ENCODE assay signal across 22 cellular contexts in genomic region chr4:148542922-148543623, GRCh38.
DNase-seq lines count a peak whose midpoint lies in the region; ATAC-seq, FAIRE-seq and TF ChIP-seq lines count a peak whose summit lies in the region.
"Had no signal": no experiment of that assay in that cellular context is flagged by ENCODE, and none has a peak within 500 bp of the region (broad histone marks: within the 10 kb centered on the region; RNA-seq: fewer than 3 reads in every experiment).

No MANE protein-coding gene starts in this region.

- no peaks in the 10 kb centered on the region for H3K9me3 ChIP-seq in mucosa of descending colon
- H3K9me3 ChIP-seq: gastrocnemius medialis, neutrophil, SK-N-SH had no signal

- FAIRE-seq in bronchial epithelial cell (lab: Jason Lieb, UNC), result no peak

- no peak for DNase-seq in activated CD4-positive, CD25-positive, alpha-beta regulatory T cell treated with anti-CD3 and anti-CD28 coated beads, Interleukin-2, amount 50 U/mL, for 72 hours
- DNase-seq in HT-29 (ENCODE audit: low spot score) (peak; percentile 3), bronchial epithelial cell (ENCODE audit: low read depth) (peak; percentile 67), mucosa of descending colon (peak in 1 of 3 donors; percentile 28), cerebellar cortex (ENCODE audit: low spot score) (no peak), NCI-H2196 (lab: John Stamatoyannopoulos, UW; ENCODE audit: unreplicated experiment) (no peak)
- DNase-seq: activated CD4-positive, alpha-beta T cell treated with anti-CD3 and anti-CD28 coated beads, Interleukin-2, amount 50 U/mL, for 48 hours; activated naive CD4-positive, alpha-beta T cell treated with Interleukin-2 at 50 U/mL for 16 hours; aorta; CD8-positive, alpha-beta T cell; gastrocnemius medialis; GDM1; hypothalamus; islet precursor cell; NCI-H1105 treated with DMSO at 0.1 percent for 48 hours; SK-N-SH; stimulated activated naive B cell treated with anti-CD40 and anti-IgM and Interleukin-4, amounts not matched to agents 10 μg/mL and 1 μg/mL and 100 μg/mL, for 72 hours; WERI-Rb-1 had no signal

- ATAC-seq in activated CD4-positive, CD25-positive, alpha-beta regulatory T cell treated with anti-CD3 and anti-CD28 coated beads, Interleukin-2, amount 50 U/mL, for 24 hours, result peak; percentile 63 to 79
- ATAC-seq in mucosa of descending colon, result peak; percentile 74
- ATAC-seq in HG02852 (IDR thresholded peaks at IDR 0.05; ENCODE audit: unreplicated experiment), result no peak
- ATAC-seq: CD8-positive, alpha-beta T cell; gastrocnemius medialis; stimulated activated naive B cell treated with anti-CD40 and anti-IgM and Interleukin-4, amounts not matched to agents 10 μg/mL and 1 μg/mL and 100 μg/mL, for 72 hours had no signal

- intact Hi-C loops in mucosa of descending colon (cut with DNase I, micrococcal nuclease), result no loop called here

- H3K27me3 ChIP-seq in bronchial epithelial cell (ENCODE audit: control insufficient read depth, insufficient read depth, low read length), result no peaks in the 10 kb centered on the region
- H3K27me3 ChIP-seq: gastrocnemius medialis, neutrophil had no signal

- H3K4me1 ChIP-seq in mucosa of descending colon (ENCODE audit: low read depth), result peaks cover 23% of the 10 kb centered on the region
- H3K4me1 ChIP-seq: gastrocnemius medialis had no signal

- TF ChIP-seq CTCF in bronchial epithelial cell (IDR thresholded peaks at IDR 0.05; ENCODE audit: insufficient read depth, low read length, severe bottlenecking) (no peak), mucosa of descending colon (IDR thresholded peaks at IDR 0.05) (no peak)

- no peaks in the 10 kb centered on the region for H3K36me3 ChIP-seq in bronchial epithelial cell (ENCODE audit: control insufficient read depth, insufficient read depth, low read length)
- no peaks in the 10 kb centered on the region for H3K36me3 ChIP-seq in mucosa of descending colon (ENCODE audit: low read depth)
- H3K36me3 ChIP-seq: gastrocnemius medialis, neutrophil, WERI-Rb-1 had no signal

- H3K4me3 ChIP-seq in bronchial epithelial cell (ENCODE audit: low read depth, low read length) (no peak overlapping the region), mucosa of descending colon (no peak overlapping the region)
- H3K4me3 ChIP-seq: gastrocnemius medialis, smooth muscle cell had no signal

Comparison
In these comparisons a context has a peak if more than half of its experiments do, and no peak if none do; other contexts are left out.
1. DNase-seq: peak in HT-29 (single experiment) and bronchial epithelial cell (single experiment); none in activated CD4-positive, CD25-positive, alpha-beta regulatory T cell treated with anti-CD3 and anti-CD28 coated beads, Interleukin-2, amount 50 U/mL, for 72 hours (single experiment), cerebellar cortex (single experiment) and NCI-H2196 (single experiment).